In genomic region chrX:1596676-1597344, GRCh38 we compare ENCODE assay signal across 2 cellular contexts.
TF ChIP-seq lines count a peak whose summit lies in the region.

No MANE protein-coding gene starts in this region.

TF ChIP-seq in GM12878, 131 proteins besides CTCF, POLR2A, EP300 and RAD21:
- TF ChIP-seq RCOR1 (conservative IDR thresholded peaks at IDR 0.05; ENCODE audit: low read depth, low read length) (no peak), RUNX3 (IDR thresholded peaks at IDR 0.05; ENCODE audit: low read length) (no peak), POLR2AphosphoS5 (IDR thresholded peaks at IDR 0.05; ENCODE audit: low read length) (no peak), SIN3A (IDR thresholded peaks at IDR 0.05; ENCODE audit: low read depth, low read length) (no peak), JUND (IDR thresholded peaks at IDR 0.05; ENCODE audit: low read depth, low read length) (no peak), LARP7 (IDR thresholded peaks at IDR 0.05) (no peak), CREM (IDR thresholded peaks at IDR 0.05; ENCODE audit: low read depth) (no peak), NR2C1 (IDR thresholded peaks at IDR 0.05) (no peak), EED (IDR thresholded peaks at IDR 0.05; ENCODE audit: low read depth) (no peak), BMI1 (IDR thresholded peaks at IDR 0.05; ENCODE audit: borderline replicate concordance) (no peak), SIX5 (IDR thresholded peaks at IDR 0.05; ENCODE audit: low read depth, low read length, severe bottlenecking) (no peak), SREBF1 (IDR thresholded peaks at IDR 0.05; ENCODE audit: low read length) (no peak), HSF1 (IDR thresholded peaks at IDR 0.05; ENCODE audit: low read depth, low read length) (no peak), MEF2B (IDR thresholded peaks at IDR 0.05; ENCODE audit: partially characterized antibody, poor library complexity, severe bottlenecking) (no peak), SRF (IDR thresholded peaks at IDR 0.05; ENCODE audit: low read depth in 2 of 2, low read length in 2 of 2) (no peak), CEBPB (IDR thresholded peaks at IDR 0.05; ENCODE audit: borderline replicate concordance in 1 of 2, low read depth in 2 of 2, low read length in 2 of 2) (no peak), SMARCA5 (IDR thresholded peaks at IDR 0.05) (no peak), NR2F1 (conservative IDR thresholded peaks at IDR 0.05) (no peak), IRF4 (IDR thresholded peaks at IDR 0.05; ENCODE audit: low read depth, low read length) (no peak)

TF ChIP-seq in GM12891, 5 proteins besides CTCF, POLR2A, EP300 and RAD21:
- TF ChIP-seq PAX5 (IDR thresholded peaks at IDR 0.05; ENCODE audit: insufficient read depth, low read length, severe bottlenecking) (no peak), SPI1 (IDR thresholded peaks at IDR 0.05; ENCODE audit: low read depth, low read length) (no peak), TAF1 (IDR thresholded peaks at IDR 0.05; ENCODE audit: low read depth, low read length) (no peak), POLR2AphosphoS5 (IDR thresholded peaks at IDR 0.05; ENCODE audit: low read depth, low read length) (no peak), POU2F2 (IDR thresholded peaks at IDR 0.05; ENCODE audit: low read depth, low read length) (no peak)
